ENCODE assay signal across 28 cellular contexts in the genomic region with DNA sequence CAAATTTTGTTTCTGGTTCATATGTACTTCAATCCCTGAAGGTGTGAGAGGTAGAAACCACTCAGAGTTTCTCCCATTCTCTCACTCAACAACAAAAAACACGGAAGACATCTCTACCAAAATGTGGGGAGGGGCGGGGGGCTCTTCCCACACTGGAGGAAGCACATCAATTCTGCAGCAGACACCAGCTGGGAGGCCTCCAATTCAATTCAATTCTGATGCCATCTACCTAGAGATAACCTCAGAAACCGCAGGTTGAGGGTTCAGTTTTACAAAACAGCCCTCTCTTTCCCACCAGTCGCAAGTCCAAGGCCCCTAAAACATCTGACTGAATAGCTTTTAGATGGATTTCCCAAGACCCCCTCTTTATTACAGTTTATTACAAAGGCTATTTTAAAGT. TPM values are rescaled to one million over a fixed set of nuclear protein-coding genes. Genes with fewer than 3 reads are reported as not detected.
DNase-seq lines count a peak whose midpoint lies in the region; ATAC-seq, FAIRE-seq and TF ChIP-seq lines count a peak whose summit lies in the region.
"Had no signal": no experiment of that assay in that cellular context is flagged by ENCODE, and none has a peak within 500 bp of the region (broad histone marks: within the 10 kb centered on the region; RNA-seq: fewer than 3 reads in every experiment).

No MANE protein-coding gene starts in this region.

- intact Hi-C loops in CD4-positive, alpha-beta memory T cell (cut with micrococcal nuclease): no loop called here
- intact Hi-C loops in PC-3 (cut with micrococcal nuclease) (loop anchor here (2.0 kb wide), 1 partner anchor 20 kb away; no protein-coding TSS in a partner anchor), Right ventricle myocardium superior (cut with DNase I) (no loop called here)

- H3K9me3 ChIP-seq in A549: peaks cover 27% of the 10 kb centered on the region
- no peaks in the 10 kb centered on the region for H3K9me3 ChIP-seq in CD4-positive, alpha-beta memory T cell (ENCODE audit: control insufficient read depth in 1 of 2, low read length in 2 of 2)
- no peaks in the 10 kb centered on the region for H3K9me3 ChIP-seq in PC-3 (ENCODE audit: low read length)
- H3K9me3 ChIP-seq: testis had no signal

- no peaks in the 10 kb centered on the region for H3F3A ChIP-seq in PC-3 (ENCODE audit: low read length, unreplicated experiment)

- peak overlapping the region in 4 of 7 donors; percentile 6 to 39 (median 23) for H3K27ac Mint-ChIP-seq in CD4-positive, alpha-beta memory T cell
- H3K27ac Mint-ChIP-seq in chondrocyte (ENCODE audit: unreplicated experiment): peak overlapping the region; percentile 33
- H3K27ac Mint-ChIP-seq: activated CD4-positive, alpha-beta memory T cell treated with anti-CD3 and anti-CD28 coated beads, Interleukin-2, amount 10 ng/mL, durations not matched to agents 7 days and 5 days; endodermal cell; T-helper 1 cell treated with Interleukin-12 subunit alpha and Interleukin-12 subunit beta and Interleukin-4 antibody, amounts not matched to agents 30 μg/mL and 1 μg/mL, for 36 hours had no signal

- POLR2A ChIA-PET in A549 (lab: Yijun Ruan, JAX) (no interaction called here), PC-3 (lab: Charles Lee; ENCODE audit: unreplicated experiment) (interaction anchor here (1.4 kb wide), 1 partner anchor 9 kb away, joined by 4 read pairs; no protein-coding TSS in a partner anchor)
- POLR2A ChIA-PET in CD4-positive, alpha-beta memory T cell (lab: Charles Lee; ENCODE audit: partially characterized antibody): no interaction called here

- no peaks in the 10 kb centered on the region for H3K27me3 ChIP-seq in CD4-positive, alpha-beta memory T cell (ENCODE audit: insufficient read depth, low read length)
- H3K27me3 ChIP-seq in PC-3 (ENCODE audit: low read length): no peaks in the 10 kb centered on the region
- H3K27me3 ChIP-seq: heart right ventricle, testis had no signal

- ATAC-seq in A549 (no peak), PC-3 (no peak), Right ventricle myocardium superior (ENCODE audit: poor library complexity) (no peak)
- ATAC-seq: heart right ventricle had no signal

- H3K9me3 Mint-ChIP-seq in CD4-positive, alpha-beta memory T cell: peaks cover 0 to 14% (median 8%) of the 10 kb centered on the region in 8 donors
- peaks cover 16% of the 10 kb centered on the region for H3K9me3 Mint-ChIP-seq in chondrocyte (ENCODE audit: low read depth)

- TF ChIP-seq POLR2A in A549 (IDR thresholded peaks at IDR 0.05; ENCODE audit: low read length): no peak

- CTCF ChIA-PET in A549 (lab: Yijun Ruan, JAX): interaction anchor here (0.6 to 5.4 kb wide), 4 partner anchors 14 to 412 kb away, joined by 3 to 26 read pairs (median 4); no protein-coding TSS in a partner anchor
- CTCF ChIA-PET in CD4-positive, alpha-beta memory T cell (lab: Charles Lee; ENCODE audit: partially characterized antibody): interaction anchor here (0.7 to 1.9 kb wide), 4 partner anchors 9 to 400 kb away, joined by 3 to 4 read pairs (median 3); no protein-coding TSS in a partner anchor
- CTCF ChIA-PET in PC-3 (lab: Charles Lee): interaction anchor here (0.6 kb wide), 1 partner anchor 273 kb away, joined by 4 read pairs; no protein-coding TSS in a partner anchor

- FAIRE-seq in A549 (lab: Jason Lieb, UNC): no peak
- FAIRE-seq: keratinocyte had no signal

- peaks cover 18% of the 10 kb centered on the region for H3K4me1 ChIP-seq in A549
- H3K4me1 ChIP-seq in CD4-positive, alpha-beta memory T cell (ENCODE audit: insufficient read depth, low read length): peaks cover 22% of the 10 kb centered on the region
- H3K4me1 ChIP-seq in PC-3 (ENCODE audit: insufficient read depth, low read length): peaks cover 41% of the 10 kb centered on the region
- H3K4me1 ChIP-seq: parathyroid adenoma, testis had no signal

- no peak for TF ChIP-seq EP300 in A549 (IDR thresholded peaks at IDR 0.05)

- no peaks in the 10 kb centered on the region for H3K36me3 ChIP-seq in CD4-positive, alpha-beta memory T cell (ENCODE audit: insufficient read depth, low read length)
- H3K36me3 ChIP-seq in PC-3 (ENCODE audit: low read depth, low read length): no peaks in the 10 kb centered on the region; the same call in 1 of the 2 replicates
- H3K36me3 ChIP-seq: heart right ventricle, left ventricle myocardium inferior had no signal

- 0 out of 2 replicates have a peak, but pooled peaks cover 2% of the 10 kb centered on the region for H3K79me2 ChIP-seq in PC-3 (ENCODE audit: low read length)

- peaks cover 10 to 13% of the 10 kb centered on the region in 2 donors for H3K36me3 Mint-ChIP-seq in CD4-positive, alpha-beta memory T cell
- peaks cover 9% of the 10 kb centered on the region for H3K36me3 Mint-ChIP-seq in chondrocyte (ENCODE audit: low read depth)

- TF ChIP-seq CTCF in A549 (IDR thresholded peaks at IDR 0.05) (no peak), PC-3 (conservative IDR thresholded peaks at IDR 0.05; ENCODE audit: low read depth, low read length) (no peak), chondrocyte (IDR thresholded peaks at IDR 0.05) (no peak)

- no peaks in the 10 kb centered on the region for H3K9me2 ChIP-seq in PC-3 (replicated peaks; ENCODE audit: low read length)

- H3K4me2 ChIP-seq in A549 (peak overlapping the region; percentile 19; the same call in 1 of the 3 replicates), PC-3 (ENCODE audit: low read length) (peak overlapping the region; percentile 55)

- H2AFZ ChIP-seq in PC-3 (ENCODE audit: low read length): no peak overlapping the region
- H2AFZ ChIP-seq: parathyroid adenoma had no signal

- 75% methylated on average over 4 of the region's 4 CpGs for WGBS in A549 (ENCODE audit: missing lambda C conversion rate)

- H3K27me3 Mint-ChIP-seq in CD4-positive, alpha-beta memory T cell: no peaks in the 10 kb centered on the region
- H3K27me3 Mint-ChIP-seq in chondrocyte (ENCODE audit: low read depth): no peaks in the 10 kb centered on the region
- H3K27me3 Mint-ChIP-seq: central memory CD8-positive, alpha-beta T cell had no signal

- H3K4me1 Mint-ChIP-seq in CD4-positive, alpha-beta memory T cell: peaks cover 15 to 28% (median 21%) of the 10 kb centered on the region in 4 donors
- H3K4me1 Mint-ChIP-seq in chondrocyte (ENCODE audit: low read depth): peaks cover 15% of the 10 kb centered on the region
- H3K4me1 Mint-ChIP-seq: endodermal cell had no signal

- H4K20me1 ChIP-seq in PC-3 (ENCODE audit: low read length): no peaks in the 10 kb centered on the region

- H3K4me3 ChIP-seq in A549 (no peak overlapping the region), PC-3 (ENCODE audit: low read length) (no peak overlapping the region)
- H3K4me3 ChIP-seq in CD4-positive, alpha-beta memory T cell (ENCODE audit: low read length in 2 of 2): no peak overlapping the region
- H3K4me3 ChIP-seq: heart right ventricle, left ventricle myocardium inferior, skin epidermis, testis had no signal

- BruUV-seq in PC-3 (replicated peaks; lab: Mats Ljungman, UMichigan): no TSS peak

- H3K9ac ChIP-seq in PC-3 (ENCODE audit: low read length): peak overlapping the region; percentile 22
- H3K9ac ChIP-seq: parathyroid adenoma had no signal

- no peak overlapping the region for H3K4me3 Mint-ChIP-seq in CD4-positive, alpha-beta memory T cell
- no peak overlapping the region for H3K4me3 Mint-ChIP-seq in chondrocyte (ENCODE audit: unreplicated experiment)
- H3K4me3 Mint-ChIP-seq: activated CD4-positive, alpha-beta memory T cell treated with anti-CD3 and anti-CD28 coated beads, Interleukin-2, amount 10 ng/mL, durations not matched to agents 7 days and 5 days; central memory CD8-positive, alpha-beta T cell; endodermal cell; neural crest cell; T-helper 1 cell treated with Interleukin-12 subunit alpha and Interleukin-12 subunit beta and Interleukin-4 antibody, amounts not matched to agents 30 μg/mL and 1 μg/mL, for 36 hours had no signal

- 0 out of 6 replicates have a peak overlapping the region, but pooled peaks of 1 of the 2 experiments have one; percentile 1 for H3K27ac ChIP-seq in A549
- no peak overlapping the region for H3K27ac ChIP-seq in CD4-positive, alpha-beta memory T cell (ENCODE audit: low read depth, low read length)
- peak overlapping the region; percentile 79 for H3K27ac ChIP-seq in PC-3 (ENCODE audit: low read length)
- H3K27ac ChIP-seq: heart right ventricle, left ventricle myocardium inferior, parathyroid adenoma, RWPE1, skin epidermis, testis had no signal

- TF ChIP-seq RAD21 in A549 (conservative IDR thresholded peaks at IDR 0.05 in 1 of 2, IDR thresholded peaks at IDR 0.05 in 1 of 2): no peak

- DNase-seq in A549 (ENCODE audit: low read depth in 1 of 2, low spot score in 1 of 2): no peak
- no peak for DNase-seq in CD4-positive, alpha-beta memory T cell
- no peak for DNase-seq in PC-3
- DNase-seq in chondrocyte (ENCODE audit: low spot score): no peak
- no peak for DNase-seq in Right ventricle myocardium superior
- DNase-seq in NCI-H774 (lab: John Stamatoyannopoulos, UW): no peak
- no peak for DNase-seq in epidermal melanocyte (ENCODE audit: insufficient read length, low spot score)
- DNase-seq: activated CD4-positive, alpha-beta memory T cell treated with anti-CD3 and anti-CD28 coated beads, Interleukin-2, amount 10 ng/mL, durations not matched to agents 7 days and 5 days; activated CD4-positive, CD25-positive, alpha-beta regulatory T cell treated with anti-CD3 and anti-CD28 coated beads, Interleukin-2, amount 50 U/mL, for 72 hours; activated effector memory CD4-positive, alpha-beta T cell treated with Interleukin-2 at 50 U/mL for 16 hours; activated T-cell treated with anti-CD3 and anti-CD28 coated beads for 4 hours; COR-L47; endodermal cell; foreskin melanocyte; heart right ventricle; left ventricle myocardium inferior; mesenchymal stem cell; NCI-H1048; NCI-H82; stimulated activated naive CD4-positive, alpha-beta T cell treated with Interleukin-2 at 50 U/mL for 16 hours; testis had no signal

RNA-seq across cellular contexts. Expression of gene MCFD2, which starts 7.0 kb away (rescaled TPM):
- polyA plus RNA-seq in A549 (2011; rRNA removed) (172 and 210 TPM in 2 replicates), A549 (2017; fragmentation: RNase III; extraction: RNeasy Plus Mini Kit Qiagen cat#74134 plus additional on column Dnase treatment) (118 to 125 TPM (median 120 TPM) in 3 replicates)
- 51.2 and 61.9 TPM in 2 replicates for polyA plus RNA-seq in A549 (2012; cell fraction: cytosol; rRNA removed)
- 35.2 and 36.7 TPM in 2 replicates for polyA plus RNA-seq in A549 (2012; cell fraction: nucleus; rRNA removed)
- 90.0 and 90.1 TPM in 2 replicates for polyA minus RNA-seq in A549 (2011; rRNA and poly(A)+ RNA removed)
- total RNA-seq in CD4-positive, alpha-beta memory T cell: 10 to 100 TPM; 39.1 to 43.8 TPM
- 10 to 100 TPM; 25.1 to 29.2 TPM for polyA plus RNA-seq in CD4-positive, alpha-beta memory T cell
- total RNA-seq in PC-3 (2014; rRNA removed) (91.9 and 112 TPM in 2 replicates), chondrocyte (95.0 to 103 TPM (median 101 TPM) in 3 replicates), Right ventricle myocardium superior (57.1 TPM)

RNA-seq across cellular contexts. Expression of gene TTC7A, which starts 18.4 kb away (rescaled TPM):
- polyA plus RNA-seq in A549 (2011; rRNA removed) (17.3 and 19.6 TPM in 2 replicates), A549 (2017; fragmentation: RNase III; extraction: RNeasy Plus Mini Kit Qiagen cat#74134 plus additional on column Dnase treatment) (30.7 to 31.4 TPM (median 31.3 TPM) in 3 replicates)
- 34.9 and 40.3 TPM in 2 replicates for polyA plus RNA-seq in A549 (2012; cell fraction: cytosol; rRNA removed)
- polyA plus RNA-seq in A549 (2012; cell fraction: nucleus; rRNA removed): 92.4 and 101 TPM in 2 replicates
- polyA minus RNA-seq in A549 (2011; rRNA and poly(A)+ RNA removed): 16.7 and 28.0 TPM in 2 replicates
- total RNA-seq in CD4-positive, alpha-beta memory T cell: 10 to 100 TPM; 44.5 to 44.8 TPM
- 10 to 100 TPM in 1 of 2 donors, 1 to 10 TPM in 1; 8.6 to 24.9 TPM for polyA plus RNA-seq in CD4-positive, alpha-beta memory T cell
- total RNA-seq in PC-3 (2014; rRNA removed) (21.8 and 24.2 TPM in 2 replicates), chondrocyte (17.0 to 29.8 TPM (median 19.5 TPM) in 3 replicates), Right ventricle myocardium superior (9.2 TPM)
